ENCODE assay signal across 10 cellular contexts in the genomic region with DNA sequence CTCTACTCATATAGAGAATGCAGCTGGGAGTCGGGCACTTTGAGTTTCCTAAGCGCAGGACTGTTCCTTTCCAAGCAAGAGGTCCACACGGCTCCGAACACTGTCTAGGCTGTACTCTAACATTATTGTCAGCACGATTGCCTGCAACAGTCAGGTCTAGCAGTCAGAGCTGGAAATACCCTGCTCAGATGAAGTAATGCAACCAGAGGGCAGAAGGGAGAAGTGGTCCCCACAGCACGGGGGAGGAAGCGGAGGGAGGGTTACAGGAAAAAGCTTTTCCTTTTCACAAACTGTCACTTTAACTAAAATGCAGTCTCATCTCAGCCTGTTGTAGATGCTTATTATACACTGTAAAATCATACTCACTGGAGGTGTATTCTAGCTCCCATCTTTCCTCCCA.
DNase-seq lines count a peak whose midpoint lies in the region; ATAC-seq and TF ChIP-seq lines count a peak whose summit lies in the region.
"Had no signal": no experiment of that assay in that cellular context is flagged by ENCODE, and none has a peak within 500 bp of the region (broad histone marks: within the 10 kb centered on the region; RNA-seq: fewer than 3 reads in every experiment).

No MANE protein-coding gene starts in this region.

- H4K8ac ChIP-seq in neuronal stem cell (ENCODE audit: low read depth, low read length) = no peak overlapping the region

- H2BK15ac ChIP-seq in neuronal stem cell (ENCODE audit: low read length) = no peak overlapping the region

- no peak overlapping the region for H3K4ac ChIP-seq in neuronal stem cell (ENCODE audit: low read length)

- H3K27ac ChIP-seq in lower lobe of right lung (no peak overlapping the region), neuronal stem cell (replicated peaks; ENCODE audit: low read length) (no peak overlapping the region)
- H3K27ac ChIP-seq: dorsolateral prefrontal cortex had no signal

- H3K36me3 Mint-ChIP-seq in activated T-helper 17 cell treated with anti-CD3 and anti-CD28 coated beads, Interleukin-2, amount 50 U/mL, for 72 hours (ENCODE audit: low read depth) = no peaks in the 10 kb centered on the region

- ATAC-seq in GM18502 (IDR thresholded peaks at IDR 0.05; ENCODE audit: poor library complexity, unreplicated experiment) (peak; percentile 60), GM21723 (IDR thresholded peaks at IDR 0.05; ENCODE audit: unreplicated experiment) (peak; percentile 62), lower lobe of right lung (peak; percentile 75 to 81)
- ATAC-seq in activated T-helper 17 cell treated with anti-CD3 and anti-CD28 coated beads, Interleukin-2, amount 50 U/mL, for 72 hours (replicated peaks) = no peak

- DNase-seq in lower lobe of right lung (no peak), NCI-H1436 (lab: John Stamatoyannopoulos, UW) (no peak), cerebellar nuclear complex (lab: John Stamatoyannopoulos, UW) (no peak), neuronal stem cell (ENCODE audit: low spot score) (no peak)
- DNase-seq: Calu3, dorsolateral prefrontal cortex had no signal

- peaks cover 58% of the 10 kb centered on the region for H3K4me1 ChIP-seq in Loucy (ENCODE audit: insufficient read depth, low read length, poor library complexity, severe bottlenecking)
- peaks cover 8% of the 10 kb centered on the region for H3K4me1 ChIP-seq in lower lobe of right lung
- peaks cover 0 to 5% of the 10 kb centered on the region in 2 donors for H3K4me1 ChIP-seq in neuronal stem cell (ENCODE audit: control insufficient read depth in 2 of 2, insufficient read depth in 1 of 2, low read depth in 1 of 2, low read length in 2 of 2)

- H2BK120ac ChIP-seq in neuronal stem cell (ENCODE audit: low read depth, low read length) = no peak overlapping the region

- H3K4me1 Mint-ChIP-seq in activated T-helper 17 cell treated with anti-CD3 and anti-CD28 coated beads, Interleukin-2, amount 50 U/mL, for 72 hours = no peaks in the 10 kb centered on the region

- no peaks in the 10 kb centered on the region for H4K20me1 ChIP-seq in Loucy (ENCODE audit: insufficient read depth, low read length, poor library complexity, severe bottlenecking)

- H3K9me3 Mint-ChIP-seq in activated T-helper 17 cell treated with anti-CD3 and anti-CD28 coated beads, Interleukin-2, amount 50 U/mL, for 72 hours = no peaks in the 10 kb centered on the region

- peak overlapping the region; percentile 84 for H3K4me2 ChIP-seq in Loucy (ENCODE audit: low read depth, low read length, poor library complexity, severe bottlenecking)
- no peak overlapping the region for H3K4me2 ChIP-seq in neuronal stem cell (ENCODE audit: insufficient read depth, low read length, poor library complexity, severe bottlenecking)

- no peak overlapping the region for H3K4me3 Mint-ChIP-seq in activated T-helper 17 cell treated with anti-CD3 and anti-CD28 coated beads, Interleukin-2, amount 50 U/mL, for 72 hours

- no peak overlapping the region for H2AFZ ChIP-seq in Loucy (ENCODE audit: low read length)
- H2AFZ ChIP-seq in neuronal stem cell (ENCODE audit: low read length) = no peak overlapping the region

- H3F3A ChIP-seq in Loucy (ENCODE audit: low read depth) = peaks cover 13% of the 10 kb centered on the region

- H3K9me3 ChIP-seq in Loucy (ENCODE audit: insufficient read depth, low read depth, low read length) (no peaks in the 10 kb centered on the region), lower lobe of right lung (no peaks in the 10 kb centered on the region), neuronal stem cell (replicated peaks in 1 of 2; ENCODE audit: control insufficient read depth in 2 of 2, insufficient read depth in 1 of 2, low read depth in 1 of 2, low read length in 2 of 2) (no peaks in the 10 kb centered on the region)

- H3K27ac Mint-ChIP-seq in activated T-helper 17 cell treated with anti-CD3 and anti-CD28 coated beads, Interleukin-2, amount 50 U/mL, for 72 hours = no peak overlapping the region

- no peak overlapping the region for H4K91ac ChIP-seq in neuronal stem cell (ENCODE audit: low read depth, low read length, poor library complexity)

- intact Hi-C loops in lower lobe of right lung (cut with DNase I) = no loop called here

- H3K4me3 ChIP-seq in Loucy (ENCODE audit: low read length, poor library complexity, severe bottlenecking) (peak overlapping the region; percentile 66), lower lobe of right lung (no peak overlapping the region), neuronal stem cell (ENCODE audit: low read length in 2 of 2) (no peak overlapping the region)
- H3K4me3 ChIP-seq: dorsolateral prefrontal cortex had no signal

- no peak overlapping the region for H3K23ac ChIP-seq in neuronal stem cell (ENCODE audit: low read depth, low read length, poor library complexity)

- no peak overlapping the region for H3K14ac ChIP-seq in neuronal stem cell (ENCODE audit: low read length)

- no peaks in the 10 kb centered on the region for H3K9me2 ChIP-seq in Loucy (replicated peaks; ENCODE audit: low read depth, low read length)

- H3K27me3 ChIP-seq in Loucy (ENCODE audit: insufficient read depth, low read length, poor library complexity, severe bottlenecking) (no peaks in the 10 kb centered on the region), lower lobe of right lung (ENCODE audit: low read depth) (no peaks in the 10 kb centered on the region), neuronal stem cell (ENCODE audit: control insufficient read depth in 3 of 3, insufficient read depth in 3 of 3, low read depth in 1 of 3, low read length in 3 of 3) (no peaks in the 10 kb centered on the region)
- H3K27me3 ChIP-seq: dorsolateral prefrontal cortex had no signal

- H3K79me2 ChIP-seq in Loucy (ENCODE audit: insufficient read depth, low read length) = no peaks in the 10 kb centered on the region

- H3K18ac ChIP-seq in neuronal stem cell (ENCODE audit: low read length) = no peak overlapping the region

- no peak overlapping the region for H2AK5ac ChIP-seq in neuronal stem cell (ENCODE audit: low read depth, low read length)

- peaks cover 7% of the 10 kb centered on the region for H3K27me3 Mint-ChIP-seq in activated T-helper 17 cell treated with anti-CD3 and anti-CD28 coated beads, Interleukin-2, amount 50 U/mL, for 72 hours

- no peak overlapping the region for H2BK5ac ChIP-seq in neuronal stem cell (ENCODE audit: low read length)

- no peak overlapping the region for H2BK12ac ChIP-seq in neuronal stem cell (ENCODE audit: low read length)

- WGBS in neuronal stem cell (ENCODE audit: extremely low coverage in 2 of 2, insufficient read length in 2 of 2, insufficient replicate concordance in 1 of 2), 2 donors = no CpG with 5 or more reads among the region's 7 CpGs

- no peaks in the 10 kb centered on the region for H3K79me1 ChIP-seq in neuronal stem cell (ENCODE audit: low read depth, low read length)

- TF ChIP-seq CTCF in Loucy (conservative IDR thresholded peaks at IDR 0.05; ENCODE audit: low read length) (peak; percentile 15; the same call in 1 of the 2 replicates), lower lobe of right lung (IDR thresholded peaks at IDR 0.05) (no peak)

- H3K36me3 ChIP-seq in Loucy (ENCODE audit: insufficient read depth, low read length) (no peaks in the 10 kb centered on the region), lower lobe of right lung (no peaks in the 10 kb centered on the region), neuronal stem cell (replicated peaks in 1 of 2; ENCODE audit: control insufficient read depth in 2 of 2, insufficient read depth in 2 of 2, low read length in 2 of 2) (no peaks in the 10 kb centered on the region)

- peak overlapping the region; percentile 79 for H3K9ac ChIP-seq in Loucy (ENCODE audit: low read depth, low read length, poor library complexity, severe bottlenecking)
- H3K9ac ChIP-seq in neuronal stem cell (ENCODE audit: low read depth, low read length, poor library complexity) = no peak overlapping the region
